In genomic region chr5:4990017-4990416, GRCh38 we compare ENCODE assay signal across 22 cellular contexts.
"Had no signal": no experiment of that assay in that cellular context is flagged by ENCODE, and none has a peak within 500 bp of the region (broad histone marks: within the 10 kb centered on the region; RNA-seq: fewer than 3 reads in every experiment).

No MANE protein-coding gene starts in this region.

- H3K36me3 ChIP-seq: lower lobe of right lung, neutrophil, pancreas, stomach, tibial artery, upper lobe of left lung had no signal

- H3K4me1 Mint-ChIP-seq: natural killer cell; stimulated activated effector memory CD8-positive, alpha-beta T cell treated with anti-CD3 and anti-CD28 coated beads, Interleukin-12 subunit alpha, Interleukin-12 subunit beta, amount 100 ng/mL, for 72 hours had no signal

- ATAC-seq: left colon; left ventricle myocardium superior; natural killer cell; sciatic nerve; stimulated activated effector memory CD8-positive, alpha-beta T cell treated with anti-CD3 and anti-CD28 coated beads, Interleukin-12 subunit alpha, Interleukin-12 subunit beta, amount 100 ng/mL, for 72 hours had no signal

- H3K9me3 Mint-ChIP-seq: neural crest cell had no signal

- H3K27ac ChIP-seq: dorsolateral prefrontal cortex, lower lobe of right lung, neutrophil, pancreas, stomach, testis, tibial artery, upper lobe of left lung had no signal

- H3K27me3 ChIP-seq: neutrophil, pancreas, stomach, testis, tibial artery, upper lobe of left lung had no signal

- H3K9me3 ChIP-seq: lower lobe of right lung, neutrophil, pancreas, stomach, testis, tibial artery, upper lobe of left lung had no signal

- DNase-seq: cerebellar nuclear complex; cortex of kidney; dorsolateral prefrontal cortex; effector CD4-positive, alpha-beta T cell; head of caudate nucleus; left colon; left ventricle myocardium superior; lower lobe of right lung; natural killer cell; pancreas; stimulated activated CD4-positive, alpha-beta T cell treated with anti-CD3 and anti-CD28 coated beads, Interleukin-2, amount 100 ng/mL, for 24 hours; stimulated activated CD4-positive, alpha-beta T cell treated with anti-CD3 and anti-CD28 coated beads, Interleukin-4, amount 100 ng/mL, for 24 hours; stimulated activated naive CD4-positive, alpha-beta T cell treated with Interleukin-2 at 50 U/mL for 16 hours; stomach; substantia nigra; testis; tibial artery; upper lobe of left lung had no signal

- H3K4me3 ChIP-seq: dorsolateral prefrontal cortex, lower lobe of right lung, pancreas, stomach, testis, tibial artery, upper lobe of left lung had no signal

- H3K36me3 Mint-ChIP-seq: natural killer cell; stimulated activated effector memory CD8-positive, alpha-beta T cell treated with anti-CD3 and anti-CD28 coated beads, Interleukin-12 subunit alpha, Interleukin-12 subunit beta, amount 100 ng/mL, for 72 hours had no signal

- H3K27ac Mint-ChIP-seq: natural killer cell; stimulated activated effector memory CD8-positive, alpha-beta T cell treated with anti-CD3 and anti-CD28 coated beads, Interleukin-12 subunit alpha, Interleukin-12 subunit beta, amount 100 ng/mL, for 72 hours had no signal

- H3K4me1 ChIP-seq: lower lobe of right lung, pancreas, stomach, testis, tibial artery, upper lobe of left lung had no signal

- H3K4me3 Mint-ChIP-seq: natural killer cell; neural crest cell; stimulated activated effector memory CD8-positive, alpha-beta T cell treated with anti-CD3 and anti-CD28 coated beads, Interleukin-12 subunit alpha, Interleukin-12 subunit beta, amount 100 ng/mL, for 72 hours had no signal
